In the genomic region with DNA sequence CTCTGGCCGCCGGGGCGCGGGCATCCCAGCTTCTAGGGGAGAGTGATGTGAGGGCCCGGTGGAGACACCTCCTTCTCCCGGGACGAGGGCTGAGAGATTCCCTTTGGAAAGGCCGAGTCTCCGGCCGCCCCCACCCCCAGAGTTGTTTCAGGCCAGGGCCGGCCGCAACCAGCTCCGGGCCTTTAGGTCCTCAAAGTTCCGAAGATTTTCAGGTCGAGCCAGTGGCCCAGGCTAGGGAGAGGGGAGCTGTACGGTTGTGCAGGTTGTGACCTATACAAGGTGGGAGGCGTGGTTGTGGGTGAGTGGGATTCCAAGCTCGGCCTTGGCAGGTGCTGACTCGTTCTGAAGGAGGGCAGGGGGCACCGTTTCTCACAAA, we compare ENCODE assay signal across 11 cellular contexts. TPM values are rescaled to one million over a fixed set of nuclear protein-coding genes. Genes with fewer than 3 reads are reported as not detected.
DNase-seq lines count a peak whose midpoint lies in the region; ATAC-seq and TF ChIP-seq lines count a peak whose summit lies in the region.
"Had no signal": no experiment of that assay in that cellular context is flagged by ENCODE, and none has a peak within 500 bp of the region (broad histone marks: within the 10 kb centered on the region; RNA-seq: fewer than 3 reads in every experiment).

No MANE protein-coding gene starts in this region.

- no peak overlapping the region for H3K27ac Mint-ChIP-seq in HFFc6
- H3K27ac Mint-ChIP-seq: stimulated activated naive CD8-positive, alpha-beta T cell treated with anti-CD3 and anti-CD28 coated beads, Interleukin-15, Interleukin-2, amounts not matched to agents 100 ng/mL and 50 ng/mL, for 24 hours had no signal

- ATAC-seq in lower lobe of right lung (no peak), GM21786 (IDR thresholded peaks at IDR 0.05; ENCODE audit: unreplicated experiment) (no peak), GM21360 (IDR thresholded peaks at IDR 0.05; ENCODE audit: unreplicated experiment) (no peak)

- no peaks in the 10 kb centered on the region for H3K36me3 ChIP-seq in lower lobe of right lung
- H3K36me3 ChIP-seq in subcutaneous abdominal adipose tissue (ENCODE audit: control insufficient read depth in 5 of 5, insufficient read depth in 5 of 5, low read length in 5 of 5), result no peaks in the 10 kb centered on the region

- H3K9me3 ChIP-seq in lower lobe of right lung (no peaks in the 10 kb centered on the region), subcutaneous abdominal adipose tissue (ENCODE audit: control insufficient read depth in 5 of 5, low read length in 5 of 5) (no peaks in the 10 kb centered on the region)
- H3K9me3 ChIP-seq: body of pancreas had no signal

- intact Hi-C loops in lower lobe of right lung (cut with DNase I), result no loop called here

- H3K4me3 Mint-ChIP-seq in HFFc6, result peak overlapping the region; percentile 37; the same call in 1 of the 2 replicates

- H3K4me1 Mint-ChIP-seq in HFFc6 (ENCODE audit: low read depth), result peaks cover 14% of the 10 kb centered on the region

- TF ChIP-seq CTCF in HFFc6 (IDR thresholded peaks at IDR 0.05) (no peak), choroid plexus epithelial cell (conservative IDR thresholded peaks at IDR 0.05; ENCODE audit: low read depth, low read length) (no peak), lower lobe of right lung (IDR thresholded peaks at IDR 0.05) (no peak)

- H3K27me3 Mint-ChIP-seq in HFFc6 (ENCODE audit: insufficient read depth), result peaks cover 18% of the 10 kb centered on the region

- H3K4me1 ChIP-seq in lower lobe of right lung (peaks cover 42% of the 10 kb centered on the region), subcutaneous abdominal adipose tissue (ENCODE audit: control insufficient read depth in 5 of 5, insufficient read depth in 5 of 5, low read length in 5 of 5) (peaks cover 2 to 44% (median 29%) of the 10 kb centered on the region in 5 donors)

- no peak for DNase-seq in HFFc6
- DNase-seq in choroid plexus epithelial cell (ENCODE audit: low read depth), result no peak
- no peak for DNase-seq in lower lobe of right lung
- no peak for DNase-seq in NCI-H146 (lab: John Stamatoyannopoulos, UW)
- DNase-seq in globus pallidus (ENCODE audit: low spot score), result no peak
- DNase-seq: body of pancreas, SW 1271 had no signal

- no peak overlapping the region for H3K9ac ChIP-seq in subcutaneous abdominal adipose tissue (ENCODE audit: low read length in 5 of 5)

- H3K27ac ChIP-seq in lower lobe of right lung (no peak overlapping the region), subcutaneous abdominal adipose tissue (ENCODE audit: low read depth, low read length) (no peak overlapping the region)
- H3K27ac ChIP-seq: body of pancreas had no signal

- peaks cover 44% of the 10 kb centered on the region for H3K27me3 ChIP-seq in lower lobe of right lung (ENCODE audit: low read depth)
- peaks cover 9 to 27% (median 20%) of the 10 kb centered on the region in 5 donors for H3K27me3 ChIP-seq in subcutaneous abdominal adipose tissue (ENCODE audit: control insufficient read depth in 5 of 5, insufficient read depth in 4 of 5, low read length in 5 of 5)

- H3K9me3 Mint-ChIP-seq in HFFc6, result no peaks in the 10 kb centered on the region
- H3K9me3 Mint-ChIP-seq: stimulated activated naive CD8-positive, alpha-beta T cell treated with anti-CD3 and anti-CD28 coated beads, Interleukin-15, Interleukin-2, amounts not matched to agents 100 ng/mL and 50 ng/mL, for 24 hours had no signal

- H3K4me3 ChIP-seq in choroid plexus epithelial cell (ENCODE audit: low read depth, low read length) (peak overlapping the region; percentile 51), lower lobe of right lung (peak overlapping the region; percentile 50), subcutaneous abdominal adipose tissue (ENCODE audit: low read depth in 1 of 5, low read length in 5 of 5) (peak overlapping the region in 3 of 5 donors; percentile 53 to 62 (median 55))
- H3K4me3 ChIP-seq: body of pancreas had no signal

- no peaks in the 10 kb centered on the region for H3K36me3 Mint-ChIP-seq in HFFc6 (ENCODE audit: low read depth)

RNA-seq across cellular contexts. Expression of a gene that starts 18.4 kb away (rescaled TPM):
- not detected for total RNA-seq in HFFc6 (2021; fragmentation: NEBNext Ultra II Directional; extraction: Animal tissue kit (Norgen Biotek cat#: 25700))
- total RNA-seq in lower lobe of right lung, result not detected
- total RNA-seq: body of pancreas had no signal

RNA-seq across cellular contexts. Expression of a gene that starts 21.0 kb away (rescaled TPM):
- not detected for total RNA-seq in HFFc6 (2021; fragmentation: NEBNext Ultra II Directional; extraction: Animal tissue kit (Norgen Biotek cat#: 25700))
- 0.95 TPM for total RNA-seq in lower lobe of right lung

RNA-seq across cellular contexts. Expression of a gene that starts 37.8 kb away (rescaled TPM):
- 10 to 100 TPM in 3 of 6 experiments, 1 to 10 TPM in 3; 5.4 to 13.5 (median 10.0) TPM for total RNA-seq in HFFc6 (2021; fragmentation: NEBNext Ultra II Directional; extraction: Animal tissue kit (Norgen Biotek cat#: 25700))
- 242 TPM for total RNA-seq in lower lobe of right lung

Comparison
In these comparisons a context has a peak if more than half of its experiments do, and no peak if none do; other contexts are left out.
1. RNA of a gene that starts 37.8 kb away (total RNA-seq): 242 TPM in lower lobe of right lung (single experiment); 5.4 to 13.5 TPM in HFFc6; every median in the first group is over 10 times any median in the second.
2. Peak in every context shown above with its lines, with median percentiles within 50 percentile points of each other: H3K4me3 ChIP-seq.